Comparison of ENCODE assay signal across 8 cellular contexts in genomic region chr4:102431608-102431961, GRCh38.
A peak's percentile ranks its signal among the peaks of the same experiment; 100 is the strongest.
DNase-seq lines count a peak whose midpoint lies in the region; ATAC-seq and TF ChIP-seq lines count a peak whose summit lies in the region.

No MANE protein-coding gene starts in this region.

- peak overlapping the region; percentile 46 to 55 for H3K4me3 ChIP-seq in left lung
- peak overlapping the region; percentile 64 to 65 for H3K4me3 ChIP-seq in testis

- H3K27ac Mint-ChIP-seq in activated CD4-positive, alpha-beta T cell treated with anti-CD3 and anti-CD28 coated beads, Interleukin-2, amount 10 ng/mL, durations not matched to agents 7 days and 5 days, result no peak overlapping the region
- peak overlapping the region; percentile 81 for H3K27ac Mint-ChIP-seq in activated T-helper 17 cell treated with anti-CD3 and anti-CD28 coated beads, Interleukin-2, amount 50 U/mL, for 72 hours

- peaks cover 10% of the 10 kb centered on the region for H3K36me3 Mint-ChIP-seq in activated CD4-positive, alpha-beta T cell treated with anti-CD3 and anti-CD28 coated beads, Interleukin-2, amount 10 ng/mL, durations not matched to agents 7 days and 5 days (ENCODE audit: low read depth)
- no peaks in the 10 kb centered on the region for H3K36me3 Mint-ChIP-seq in activated T-helper 17 cell treated with anti-CD3 and anti-CD28 coated beads, Interleukin-2, amount 50 U/mL, for 72 hours (ENCODE audit: low read depth)

- peak overlapping the region; percentile 90 for H3K4me3 Mint-ChIP-seq in activated CD4-positive, alpha-beta T cell treated with anti-CD3 and anti-CD28 coated beads, Interleukin-2, amount 10 ng/mL, durations not matched to agents 7 days and 5 days
- H3K4me3 Mint-ChIP-seq in activated T-helper 17 cell treated with anti-CD3 and anti-CD28 coated beads, Interleukin-2, amount 50 U/mL, for 72 hours, result peak overlapping the region; percentile 81

- DNase-seq in activated CD4-positive, alpha-beta T cell treated with anti-CD3 and anti-CD28 coated beads, Interleukin-2, amount 10 ng/mL, durations not matched to agents 7 days and 5 days, result no peak
- no peak for DNase-seq in activated CD4-positive, alpha-beta T cell treated with anti-CD3 and anti-CD28 coated beads, Interleukin-2, amount 50 U/mL, for 48 hours
- no peak for DNase-seq in left lung
- DNase-seq in testis, result no peak
- no peak for DNase-seq in stimulated activated CD4-positive, alpha-beta T cell treated with anti-CD3 and anti-CD28 coated beads, Interleukin-1b, Interleukin-23, amount 100 ng/mL, for 48 hours
- DNase-seq in kidney glomerular epithelial cell (lab: John Stamatoyannopoulos, UW), result no peak

- TF ChIP-seq CTCF in left lung (IDR thresholded peaks at IDR 0.05), result no peak
- TF ChIP-seq CTCF in testis (IDR thresholded peaks at IDR 0.05), result peak in 1 of 3 experiments; percentile 7

- no peak for TF ChIP-seq POLR2A in testis (IDR thresholded peaks at IDR 0.05)

- peaks cover 0 to 17% of the 10 kb centered on the region in 2 donors for H3K4me1 ChIP-seq in left lung
- H3K4me1 ChIP-seq in testis, result peaks cover 4% of the 10 kb centered on the region

- peaks cover 4% of the 10 kb centered on the region for H3K9me3 Mint-ChIP-seq in activated CD4-positive, alpha-beta T cell treated with anti-CD3 and anti-CD28 coated beads, Interleukin-2, amount 10 ng/mL, durations not matched to agents 7 days and 5 days
- no peaks in the 10 kb centered on the region for H3K9me3 Mint-ChIP-seq in activated T-helper 17 cell treated with anti-CD3 and anti-CD28 coated beads, Interleukin-2, amount 50 U/mL, for 72 hours

- H3K9me3 ChIP-seq in left lung (peaks cover 0 to 2% of the 10 kb centered on the region in 2 donors), testis (no peaks in the 10 kb centered on the region)

- H3K36me3 ChIP-seq in left lung (no peaks in the 10 kb centered on the region), testis (ENCODE audit: low read depth, missing control alignments) (no peaks in the 10 kb centered on the region)

- POLR2A ChIA-PET in activated CD4-positive, alpha-beta T cell treated with anti-CD3 and anti-CD28 coated beads, Interleukin-2, amount 10 ng/mL, durations not matched to agents 7 days and 5 days (lab: Charles Lee), result no interaction called here

- CTCF ChIA-PET in activated CD4-positive, alpha-beta T cell treated with anti-CD3 and anti-CD28 coated beads, Interleukin-2, amount 10 ng/mL, durations not matched to agents 7 days and 5 days (lab: Charles Lee), result interaction anchor here (0.7 to 1.6 kb wide), 7 partner anchors 9 to 364 kb away, joined by 3 to 5 read pairs (median 3); no protein-coding TSS in a partner anchor

- peaks cover 22% of the 10 kb centered on the region for H3K4me1 Mint-ChIP-seq in activated CD4-positive, alpha-beta T cell treated with anti-CD3 and anti-CD28 coated beads, Interleukin-2, amount 10 ng/mL, durations not matched to agents 7 days and 5 days
- H3K4me1 Mint-ChIP-seq in activated T-helper 17 cell treated with anti-CD3 and anti-CD28 coated beads, Interleukin-2, amount 50 U/mL, for 72 hours, result no peaks in the 10 kb centered on the region

- peak overlapping the region; percentile 76 to 80 for H3K27ac ChIP-seq in left lung
- H3K27ac ChIP-seq in testis, result peak overlapping the region in 1 of 2 donors; percentile 75

- ATAC-seq in activated T-helper 17 cell treated with anti-CD3 and anti-CD28 coated beads, Interleukin-2, amount 50 U/mL, for 72 hours (replicated peaks), result no peak
- no peak for ATAC-seq in left lung
- no peak for ATAC-seq in esophagus mucosa

- intact Hi-C loops in left lung (cut with DNase I) (no loop called here), testis (cut with DNase I; ENCODE audit: low total_unique reads) (no loop called here)

- H3K27me3 Mint-ChIP-seq in activated CD4-positive, alpha-beta T cell treated with anti-CD3 and anti-CD28 coated beads, Interleukin-2, amount 10 ng/mL, durations not matched to agents 7 days and 5 days, result peaks cover 3% of the 10 kb centered on the region
- H3K27me3 Mint-ChIP-seq in activated T-helper 17 cell treated with anti-CD3 and anti-CD28 coated beads, Interleukin-2, amount 50 U/mL, for 72 hours, result no peaks in the 10 kb centered on the region

- H3K27me3 ChIP-seq in left lung, result no peaks in the 10 kb centered on the region
- no peaks in the 10 kb centered on the region for H3K27me3 ChIP-seq in testis
